In genomic region chr16:684067-684794, GRCh38 we compare ENCODE assay signal across 8 cellular contexts. TPM values are rescaled to one million over a fixed set of nuclear protein-coding genes. Genes with fewer than 3 reads are reported as not detected.
DNase-seq lines count a peak whose midpoint lies in the region; ATAC-seq, FAIRE-seq and TF ChIP-seq lines count a peak whose summit lies in the region.

A gene with protein sequence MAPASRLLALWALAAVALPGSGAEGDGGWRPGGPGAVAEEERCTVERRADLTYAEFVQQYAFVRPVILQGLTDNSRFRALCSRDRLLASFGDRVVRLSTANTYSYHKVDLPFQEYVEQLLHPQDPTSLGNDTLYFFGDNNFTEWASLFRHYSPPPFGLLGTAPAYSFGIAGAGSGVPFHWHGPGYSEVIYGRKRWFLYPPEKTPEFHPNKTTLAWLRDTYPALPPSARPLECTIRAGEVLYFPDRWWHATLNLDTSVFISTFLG (minus strand): TSS chr16:684334. CDS start chr16:684319, 15 bp downstream.

- peak within 1 kb of the TSS; percentile 67 for H3K27ac ChIP-seq in vagina

- DNase-seq in GM18507 (ENCODE audit: extremely low spot score, insufficient read length, low read depth) (peak; percentile 93), NCI-H2081 (lab: John Stamatoyannopoulos, UW) (peak; percentile 96 to 97), T1000 (lab: John Stamatoyannopoulos, UW) (peak; percentile 96), astrocyte of the cerebellum (ENCODE audit: low read depth) (peak; percentile 78), hepatic stellate cell (ENCODE audit: low spot score) (peak; percentile 97), renal cortical epithelial cell (ENCODE audit: low read depth) (peak; percentile 85), vagina (ENCODE audit: extremely low spot score in 2 of 2) (no peak)

- TF ChIP-seq CTCF in astrocyte of the cerebellum (IDR thresholded peaks at IDR 0.05; ENCODE audit: low read depth, low read length, missing control alignments) (no peak), vagina (IDR thresholded peaks at IDR 0.05) (no peak)

- H3K4me1 ChIP-seq in vagina: peaks cover 60% of the 10 kb centered on the region

- in situ Hi-C loops in astrocyte of the cerebellum (cut with HindIII; ENCODE audit: low sequenced_read_pairs): no loop called here

- peak within 1 kb of the TSS; percentile 55 for H3K4me3 ChIP-seq in astrocyte of the cerebellum (ENCODE audit: low read depth, low read length)
- H3K4me3 ChIP-seq in vagina: peak within 1 kb of the TSS; percentile 60 to 92

- H3K27me3 ChIP-seq in vagina: no peaks in the 10 kb centered on the region

- FAIRE-seq in GM18507 (lab: Jason Lieb, UNC): peak; percentile 98

- peaks cover 0 to 29% of the 10 kb centered on the region in 2 donors for H3K36me3 ChIP-seq in vagina

- peak; percentile 67 for ATAC-seq in HG02970 (IDR thresholded peaks at IDR 0.05; ENCODE audit: low FRiP score, unreplicated experiment)

- TF ChIP-seq POLR2A in vagina (IDR thresholded peaks at IDR 0.05): peak in 1 of 2 donors; percentile 15

- H3K9me3 ChIP-seq in vagina: no peaks in the 10 kb centered on the region

- intact Hi-C loops in vagina (cut with DNase I): no loop called here

RNA-seq across cellular contexts. Expression of the gene that starts here (rescaled TPM):
- total RNA-seq in renal cortical epithelial cell (33.5 and 52.3 TPM in 2 replicates), vagina (62.9 TPM)

Comparison
In these comparisons a context has a peak if more than half of its experiments do, and no peak if none do; other contexts are left out.
1. DNase-seq: peak in GM18507 (single experiment), NCI-H2081 (2 of 2), T1000 (single experiment), astrocyte of the cerebellum (single experiment), hepatic stellate cell (single experiment) and renal cortical epithelial cell (single experiment); none in vagina (0 of 2).